ENCODE assay signal across 1 cellular context in the genomic region with DNA sequence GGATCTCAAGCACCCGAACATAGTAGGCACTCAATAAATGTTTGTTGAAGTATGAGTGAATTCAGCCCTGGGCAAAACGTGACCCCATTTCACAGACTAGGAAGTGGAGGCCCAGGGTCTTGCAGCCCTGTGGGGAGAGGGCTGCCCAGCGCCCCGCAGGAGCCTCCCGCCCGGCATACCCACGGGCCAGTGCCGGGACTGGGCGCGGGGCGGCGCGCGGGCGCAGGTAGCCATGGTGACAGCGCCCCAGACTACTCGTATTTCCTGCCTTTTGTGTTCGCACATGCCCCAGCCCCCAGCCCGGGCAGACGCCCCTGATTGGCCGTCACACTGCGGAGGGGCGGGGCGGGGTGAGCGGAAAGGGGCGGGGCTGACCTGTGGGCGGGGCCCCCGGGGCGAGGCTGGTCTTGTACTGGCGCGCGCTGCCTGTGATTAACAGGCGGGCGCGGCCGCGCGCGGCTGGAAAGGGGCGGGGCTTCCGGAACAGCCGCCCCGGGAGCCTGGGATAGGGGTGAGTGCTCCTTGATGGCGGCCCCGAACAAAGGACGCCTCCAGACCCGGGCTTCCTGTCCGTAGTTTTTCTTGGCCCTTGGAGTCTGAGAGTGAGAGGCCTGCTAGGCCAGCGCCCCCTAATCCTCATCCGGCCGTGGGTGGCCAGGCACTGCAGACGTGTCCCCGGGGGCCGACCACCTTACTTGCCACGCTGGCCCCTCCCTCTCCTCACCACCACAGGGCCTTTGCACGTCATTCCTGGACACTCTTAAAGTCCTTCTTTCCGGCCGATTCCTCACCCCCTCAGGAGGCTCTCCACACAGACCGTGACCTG.
TF ChIP-seq lines count a peak whose summit lies in the region.

No MANE protein-coding gene starts in this region.

TF ChIP-seq in HEK293, 187 proteins besides CTCF, POLR2A, EP300 and RAD21 (continued from another document):
- peak; percentile 44; the same call in 1 of the 2 replicates for TF ChIP-seq ZBTB11 (tag by site-specific recombination; conservative IDR thresholded peaks at IDR 0.05; ENCODE audit: low read depth)
- peak; percentile 47; the same call in 1 of the 2 replicates for TF ChIP-seq SP7 (tag by site-specific recombination; IDR thresholded peaks at IDR 0.05)
